Comparison of ENCODE assay signal across 8 cellular contexts in the genomic region with DNA sequence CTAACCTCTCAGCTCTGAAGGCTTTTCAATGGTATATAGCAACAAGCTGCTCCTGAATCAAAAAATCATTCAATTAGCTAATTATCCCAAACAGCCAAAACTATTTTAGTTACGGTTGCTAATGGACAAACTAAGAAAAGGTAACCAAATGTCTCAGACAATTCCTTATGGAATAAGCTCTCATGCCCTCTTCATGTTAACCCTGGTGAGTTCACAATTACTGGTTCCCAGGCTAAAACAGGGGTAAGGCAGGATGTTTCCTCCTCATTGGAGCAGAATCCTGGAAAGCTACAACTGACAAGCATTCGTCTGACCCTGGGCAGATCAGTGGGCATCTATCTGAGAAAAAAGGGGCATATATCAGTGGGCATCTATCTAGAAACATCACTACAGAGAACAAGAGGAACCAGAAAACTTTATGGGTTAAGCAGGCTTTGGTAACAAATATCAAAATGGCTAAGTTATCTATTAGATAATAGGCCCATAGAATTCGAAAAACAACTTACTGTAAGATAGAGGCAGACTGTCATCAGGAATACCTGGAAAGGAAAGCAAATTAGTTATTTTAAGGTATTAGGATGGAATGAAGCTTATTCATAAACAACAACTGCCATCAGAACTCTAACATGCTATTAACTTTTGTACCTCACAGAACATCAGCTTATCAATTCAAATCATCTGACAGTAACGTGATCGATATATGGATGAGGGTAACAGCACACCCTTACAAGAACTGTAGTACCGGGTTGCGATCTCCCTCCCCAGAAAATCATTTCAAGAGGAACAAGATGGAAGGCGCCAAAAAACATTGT. TPM values are rescaled to one million over a fixed set of nuclear protein-coding genes. Genes with fewer than 3 reads are reported as not detected.
DNase-seq lines count a peak whose midpoint lies in the region; ATAC-seq, FAIRE-seq and TF ChIP-seq lines count a peak whose summit lies in the region.

No MANE protein-coding gene starts in this region.

- H3K27me3 ChIP-seq in GM23338 (ENCODE audit: insufficient read depth) (no peaks in the 10 kb centered on the region), small intestine (ENCODE audit: control insufficient read depth in 2 of 2, insufficient read depth in 2 of 2, low read length in 2 of 2) (no peaks in the 10 kb centered on the region)

- H3K36me3 ChIP-seq in GM23338 (ENCODE audit: insufficient read depth) (peaks cover 36% of the 10 kb centered on the region), small intestine (ENCODE audit: control insufficient read depth in 2 of 2, insufficient read depth in 2 of 2, low read length in 2 of 2) (peaks cover 13 to 17% of the 10 kb centered on the region in 2 donors)

- DNase-seq in GM23338 (ENCODE audit: low spot score): no peak
- no peak for DNase-seq in T-helper 2 cell treated with Interferon-gamma antibody and Interleukin-4, amounts not matched to agents 5 μg/mL and 100 μg/mL, for 36 hours (ENCODE audit: low spot score)
- no peak for DNase-seq in glutamatergic neuron
- no peak for DNase-seq in small intestine
- no peak for DNase-seq in amniotic stem cell (lab: John Stamatoyannopoulos, UW)
- DNase-seq in cerebellum (ENCODE audit: low spot score): no peak
- DNase-seq in NCI-H2227 (lab: John Stamatoyannopoulos, UW; ENCODE audit: unreplicated experiment): no peak
- no peak for DNase-seq in MV-4-11 (lab: John Stamatoyannopoulos, UW)

- peaks cover 19% of the 10 kb centered on the region for H3K9me3 Mint-ChIP-seq in GM23338
- H3K9me3 Mint-ChIP-seq in T-helper 2 cell treated with Interferon-gamma antibody and Interleukin-4, amounts not matched to agents 5 μg/mL and 100 μg/mL, for 36 hours: no peaks in the 10 kb centered on the region
- peaks cover 19% of the 10 kb centered on the region for H3K9me3 Mint-ChIP-seq in glutamatergic neuron (ENCODE audit: unreplicated experiment)

- WGBS in small intestine, 3 donors: 2 to 9% (median 3%) methylated on average over 8 of the region's 8 CpGs

- peaks cover 41% of the 10 kb centered on the region for H3K4me1 ChIP-seq in GM23338 (ENCODE audit: insufficient read depth)
- peaks cover 4 to 6% of the 10 kb centered on the region in 2 donors for H3K4me1 ChIP-seq in small intestine (ENCODE audit: control insufficient read depth in 2 of 2, insufficient read depth in 1 of 2, low read depth in 1 of 2, low read length in 1 of 2)

- TF ChIP-seq CTCF in GM23338 (conservative IDR thresholded peaks at IDR 0.05; ENCODE audit: low read depth in 2 of 2): no peak
- no peak for TF ChIP-seq CTCF in glutamatergic neuron (IDR thresholded peaks at IDR 0.05; ENCODE audit: partially characterized antibody, unreplicated experiment)

- H3K27ac ChIP-seq in GM23338 (ENCODE audit: low read depth) (peak overlapping the region; percentile 97), small intestine (ENCODE audit: low read depth in 1 of 2, low read length in 1 of 2) (no peak overlapping the region)

- peak overlapping the region; percentile 100 for H3K4me2 ChIP-seq in GM23338

- no peak for ATAC-seq in GM23338

- peaks cover 69% of the 10 kb centered on the region for H3F3A ChIP-seq in GM23338 (replicated peaks; ENCODE audit: low read depth)

- peak overlapping the region; percentile 100 for H3K27ac Mint-ChIP-seq in GM23338
- peak overlapping the region; percentile 99 for H3K27ac Mint-ChIP-seq in T-helper 2 cell treated with Interferon-gamma antibody and Interleukin-4, amounts not matched to agents 5 μg/mL and 100 μg/mL, for 36 hours
- peak overlapping the region; percentile 99 for H3K27ac Mint-ChIP-seq in glutamatergic neuron (ENCODE audit: unreplicated experiment)

- peak overlapping the region; percentile 100 for H3K4me3 ChIP-seq in GM23338
- peak overlapping the region; percentile 69 to 81 for H3K4me3 ChIP-seq in small intestine (ENCODE audit: low read depth in 1 of 2, low read length in 2 of 2)

- H3K27me3 Mint-ChIP-seq in GM23338 (ENCODE audit: insufficient read depth, low read depth, poor library complexity) (peaks cover 71% of the 10 kb centered on the region), glutamatergic neuron (ENCODE audit: unreplicated experiment) (peaks cover 16% of the 10 kb centered on the region)
- H3K27me3 Mint-ChIP-seq in T-helper 2 cell treated with Interferon-gamma antibody and Interleukin-4, amounts not matched to agents 5 μg/mL and 100 μg/mL, for 36 hours (ENCODE audit: low read depth): no peaks in the 10 kb centered on the region

- peaks cover 67% of the 10 kb centered on the region for H3K79me2 ChIP-seq in GM23338 (replicated peaks; ENCODE audit: insufficient read depth)

- peaks cover 30% of the 10 kb centered on the region for H4K20me1 ChIP-seq in GM23338 (replicated peaks; ENCODE audit: insufficient read depth)

- no peak for FAIRE-seq in small intestine (lab: Jason Lieb, UNC)

- no peak overlapping the region for H2AFZ ChIP-seq in GM23338

- H3K36me3 Mint-ChIP-seq in GM23338 (ENCODE audit: low read depth) (peaks cover 82% of the 10 kb centered on the region), glutamatergic neuron (ENCODE audit: unreplicated experiment) (peaks cover 3% of the 10 kb centered on the region)
- H3K36me3 Mint-ChIP-seq in T-helper 2 cell treated with Interferon-gamma antibody and Interleukin-4, amounts not matched to agents 5 μg/mL and 100 μg/mL, for 36 hours (ENCODE audit: low read depth): peaks cover 56% of the 10 kb centered on the region

- H3K9me2 ChIP-seq in GM23338 (ENCODE audit: insufficient read depth): no peaks in the 10 kb centered on the region

- H3K9me3 ChIP-seq in small intestine (ENCODE audit: control insufficient read depth, low read depth): no peaks in the 10 kb centered on the region

- H3K4me1 Mint-ChIP-seq in GM23338: peaks cover 37% of the 10 kb centered on the region; the same call in 2 of the 3 replicates
- peaks cover 47% of the 10 kb centered on the region for H3K4me1 Mint-ChIP-seq in T-helper 2 cell treated with Interferon-gamma antibody and Interleukin-4, amounts not matched to agents 5 μg/mL and 100 μg/mL, for 36 hours (ENCODE audit: low read depth)
- peaks cover 24% of the 10 kb centered on the region for H3K4me1 Mint-ChIP-seq in glutamatergic neuron (ENCODE audit: low read depth, unreplicated experiment)

- peak overlapping the region; percentile 98 for H3K4me3 Mint-ChIP-seq in GM23338
- H3K4me3 Mint-ChIP-seq in T-helper 2 cell treated with Interferon-gamma antibody and Interleukin-4, amounts not matched to agents 5 μg/mL and 100 μg/mL, for 36 hours: peak overlapping the region; percentile 99
- peak overlapping the region; percentile 94 for H3K4me3 Mint-ChIP-seq in glutamatergic neuron (ENCODE audit: unreplicated experiment)

TF ChIP-seq in GM23338, 12 proteins besides CTCF, POLR2A, EP300 and RAD21 (continues in another document):
- no peak for TF ChIP-seq JUNB (IDR thresholded peaks at IDR 0.05; ENCODE audit: unreplicated experiment)
- TF ChIP-seq ZNF331 (CRISPR knock-in tag; IDR thresholded peaks at IDR 0.05; ENCODE audit: low read depth): no peak

RNA-seq across cellular contexts. Expression of a gene that starts 14.8 kb away (rescaled TPM):
- 109 and 136 TPM in 2 replicates for total RNA-seq in GM23338 (2014; rRNA removed; shearing (Covaris generic))
- 94.4 and 95.8 TPM in 2 replicates for polyA plus RNA-seq in GM23338 (2016; fragmentation: Nextera tagmentation; extraction: Ambion mirVana)
- total RNA-seq in glutamatergic neuron (ENCODE audit: unreplicated experiment): 69.0 TPM
- polyA plus RNA-seq in small intestine: 10 to 100 TPM; 30.3 to 47.5 (median 34.0) TPM
- total RNA-seq in cerebellum: 31.2 TPM

RNA-seq across cellular contexts. Expression of a gene that starts 21.6 kb away (rescaled TPM):
- total RNA-seq in GM23338 (2014; rRNA removed; shearing (Covaris generic)): not detected in 2 replicates
- polyA plus RNA-seq in GM23338 (2016; fragmentation: Nextera tagmentation; extraction: Ambion mirVana) (1.3 and 1.9 TPM in 2 replicates), small intestine (not detected)
- total RNA-seq in glutamatergic neuron (ENCODE audit: unreplicated experiment) (1.0 TPM), cerebellum (not detected)

RNA-seq across cellular contexts. Expression of a gene that starts 22.4 kb away (rescaled TPM):
- total RNA-seq in GM23338 (2014; rRNA removed; shearing (Covaris generic)): 15.0 and 22.2 TPM in 2 replicates
- 7.4 and 7.7 TPM in 2 replicates for polyA plus RNA-seq in GM23338 (2016; fragmentation: Nextera tagmentation; extraction: Ambion mirVana)
- 40.7 TPM for total RNA-seq in glutamatergic neuron (ENCODE audit: unreplicated experiment)
- polyA plus RNA-seq in small intestine: 10 to 100 TPM; 22.6 to 38.6 (median 24.8) TPM
- total RNA-seq in cerebellum: 24.3 TPM

RNA-seq across cellular contexts. Expression of a gene that starts 26.5 kb away (rescaled TPM):
- 375 and 425 TPM in 2 replicates for total RNA-seq in GM23338 (2014; rRNA removed; shearing (Covaris generic))
- polyA plus RNA-seq in GM23338 (2016; fragmentation: Nextera tagmentation; extraction: Ambion mirVana): 240 and 241 TPM in 2 replicates
- 221 TPM for total RNA-seq in glutamatergic neuron (ENCODE audit: unreplicated experiment)
- 100 to 1,000 TPM; 124 to 200 (median 176) TPM for polyA plus RNA-seq in small intestine
- total RNA-seq in cerebellum: 64.1 TPM

RNA-seq across cellular contexts. Expression of a gene that starts 49.0 kb away (rescaled TPM):
- total RNA-seq in GM23338 (2014; rRNA removed; shearing (Covaris generic)): 31.8 and 33.8 TPM in 2 replicates
- polyA plus RNA-seq in GM23338 (2016; fragmentation: Nextera tagmentation; extraction: Ambion mirVana) (31.1 and 31.7 TPM in 2 replicates), small intestine (100 to 1,000 TPM in 2 of 3 donors, 10 to 100 TPM in 1; 48.2 to 188 (median 131) TPM)
- total RNA-seq in glutamatergic neuron (ENCODE audit: unreplicated experiment) (104 TPM), cerebellum (22.5 TPM)
